ENCODE assay signal across 23 cellular contexts in genomic region chr6:148934956-148935355, GRCh38.
A peak's percentile ranks its signal among the peaks of the same experiment; 100 is the strongest.
DNase-seq lines count a peak whose midpoint lies in the region; TF ChIP-seq lines count a peak whose summit lies in the region.
"Had no signal": no experiment of that assay in that cellular context is flagged by ENCODE, and none has a peak within 500 bp of the region (broad histone marks: within the 10 kb centered on the region; RNA-seq: fewer than 3 reads in every experiment).

No MANE protein-coding gene starts in this region.

- peaks cover 11 to 18% (median 13%) of the 10 kb centered on the region in 10 experiments; a peak in 18 of 20 replicates for H3K4me1 ChIP-seq in BLaER1 treated with 17β-estradiol and CSF1 and Interleukin-3, amounts not matched to agents 10 nM and 100 nM
- peaks cover 38% of the 10 kb centered on the region for H3K4me1 ChIP-seq in GM23248 (ENCODE audit: insufficient read depth)
- H3K4me1 ChIP-seq in skeletal muscle satellite cell (ENCODE audit: control insufficient read depth, insufficient read depth, low read length) = peaks cover 33% of the 10 kb centered on the region
- peaks cover 14% of the 10 kb centered on the region for H3K4me1 ChIP-seq in neural progenitor cell
- H3K4me1 ChIP-seq: pancreas, testis, uterus had no signal

- 28 to 29% methylated on average over 3 of the region's 3 CpGs for WGBS in GM23248 (ENCODE audit: low coverage in 1 of 2, low lambda C conversion rate in 2 of 2, missing lambda C conversion rate in 2 of 2), 2 experiments

- in situ Hi-C loops in GM23248 (cut with MboI) = no loop called here

- H2AFZ ChIP-seq in GM23248 (no peak overlapping the region), neural progenitor cell (replicated peaks) (no peak overlapping the region)

- H3K9me3 ChIP-seq in BLaER1 treated with 17β-estradiol and CSF1 and Interleukin-3, amounts not matched to agents 10 nM and 100 nM (replicated peaks in 1 of 11) = no peaks in the 10 kb centered on the region
- H3K9me3 ChIP-seq in GM23248 (ENCODE audit: low read depth) (no peaks in the 10 kb centered on the region), skeletal muscle satellite cell (replicated peaks; ENCODE audit: low read length) (no peaks in the 10 kb centered on the region), neural progenitor cell (ENCODE audit: low read depth) (no peaks in the 10 kb centered on the region)
- H3K9me3 ChIP-seq: esophagus squamous epithelium, pancreas, testis, uterus had no signal

- no peak overlapping the region for H3K4me3 Mint-ChIP-seq in neural progenitor cell
- H3K4me3 Mint-ChIP-seq: activated CD4-positive, alpha-beta memory T cell treated with anti-CD3 and anti-CD28 coated beads, Interleukin-2, amount 10 ng/mL, durations not matched to agents 7 days and 5 days; CD4-positive, alpha-beta memory T cell; natural killer cell; T-cell had no signal

- no peaks in the 10 kb centered on the region for H3K27me3 ChIP-seq in BLaER1 treated with 17β-estradiol and CSF1 and Interleukin-3, amounts not matched to agents 10 nM and 100 nM
- H3K27me3 ChIP-seq in GM23248 (replicated peaks; ENCODE audit: insufficient read depth) = no peaks in the 10 kb centered on the region
- H3K27me3 ChIP-seq in skeletal muscle satellite cell (ENCODE audit: control insufficient read depth, insufficient read depth, low read length) = no peaks in the 10 kb centered on the region
- H3K27me3 ChIP-seq in neural progenitor cell = no peaks in the 10 kb centered on the region
- H3K27me3 ChIP-seq: esophagus squamous epithelium, pancreas, testis, uterus had no signal

- H3K4me3 ChIP-seq in BLaER1 treated with 17β-estradiol and CSF1 and Interleukin-3, amounts not matched to agents 10 nM and 100 nM = no peak overlapping the region
- H3K4me3 ChIP-seq in GM23248 = no peak overlapping the region
- no peak overlapping the region for H3K4me3 ChIP-seq in fibroblast of the aortic adventitia (ENCODE audit: low read depth, low read length)
- H3K4me3 ChIP-seq in skeletal muscle satellite cell (ENCODE audit: low read length) = no peak overlapping the region
- no peak overlapping the region for H3K4me3 ChIP-seq in neural progenitor cell
- H3K4me3 ChIP-seq: esophagus squamous epithelium, pancreas, testis, uterus had no signal

- H3K27ac Mint-ChIP-seq in neural progenitor cell = no peak overlapping the region
- H3K27ac Mint-ChIP-seq: activated CD4-positive, alpha-beta memory T cell treated with anti-CD3 and anti-CD28 coated beads, Interleukin-2, amount 10 ng/mL, durations not matched to agents 7 days and 5 days; activated naive CD4-positive, alpha-beta T cell treated with anti-CD3 and anti-CD28 coated beads, Interleukin-2, amount 50 U/mL, for 72 hours; activated T-helper 2 cell treated with anti-CD3 and anti-CD28 coated beads, Interferon-gamma antibody, Interleukin-2, Interleukin-4, amounts not matched to agents 10 μg/mL and 5 μg/mL and 100 μg/mL, durations not matched to agents 14 hours and 24 hours and 36 hours; natural killer cell; T-cell had no signal

- H3K27ac ChIP-seq in BLaER1 treated with 17β-estradiol and CSF1 and Interleukin-3, amounts not matched to agents 10 nM and 100 nM = no peak overlapping the region
- H3K27ac ChIP-seq in GM23248 = peak overlapping the region; percentile 40
- no peak overlapping the region for H3K27ac ChIP-seq in neural progenitor cell
- H3K27ac ChIP-seq: esophagus squamous epithelium, pancreas, testis had no signal

- no peak overlapping the region for H3K9ac ChIP-seq in BLaER1 treated with 17β-estradiol and CSF1 and Interleukin-3, amounts not matched to agents 10 nM and 100 nM
- 0 out of 2 replicates have a peak overlapping the region, but pooled peaks have one; percentile 8 for H3K9ac ChIP-seq in GM23248
- H3K9ac ChIP-seq in skeletal muscle satellite cell (ENCODE audit: low read depth, low read length) = no peak overlapping the region
- H3K9ac ChIP-seq in neural progenitor cell = no peak overlapping the region

- H3K4me2 ChIP-seq in BLaER1 treated with 17β-estradiol and CSF1 and Interleukin-3, amounts not matched to agents 10 nM and 100 nM = peak overlapping the region in 8 of 11 experiments; percentile 9 to 61 (median 40); a peak in 16 of 22 replicates
- H3K4me2 ChIP-seq in GM23248 (ENCODE audit: unreplicated experiment) = peak overlapping the region; percentile 75
- H3K4me2 ChIP-seq in skeletal muscle satellite cell (ENCODE audit: low read length) = peak overlapping the region; percentile 63
- no peak overlapping the region for H3K4me2 ChIP-seq in neural progenitor cell

- DNase-seq in GM23248 (peak; percentile 49), fibroblast of the aortic adventitia (ENCODE audit: low read depth) (peak; percentile 52), SK-N-DZ (ENCODE audit: low spot score) (no peak), neural progenitor cell (ENCODE audit: low spot score) (no peak)
- DNase-seq in stimulated activated CD4-positive, alpha-beta T cell treated with anti-CD3 and anti-CD28 coated beads, Interleukin-2, amount 100 ng/mL, for 24 hours = no peak
- DNase-seq: activated CD4-positive, alpha-beta memory T cell treated with anti-CD3 and anti-CD28 coated beads, Interleukin-2, amount 10 ng/mL, durations not matched to agents 7 days and 5 days; activated CD8-positive, alpha-beta memory T cell treated with anti-CD3 and anti-CD28 coated beads, Interleukin-2, amount 50 U/mL, for 48 hours; CD4-positive, alpha-beta memory T cell; esophagus squamous epithelium; natural killer cell; NCI-H1694 treated with DMSO at 0.1 percent for 48 hours; NCI-H526; pancreas; SIG-M5; stimulated activated CD4-positive, alpha-beta T cell treated with anti-CD3 and anti-CD28 coated beads, Interleukin-4, amount 100 ng/mL, for 4 hours; stimulated activated naive CD4-positive, alpha-beta T cell; T-cell had no signal

- peaks cover 3% of the 10 kb centered on the region for H3K36me3 Mint-ChIP-seq in neural progenitor cell
- H3K36me3 Mint-ChIP-seq: activated naive CD4-positive, alpha-beta T cell treated with anti-CD3 and anti-CD28 coated beads, Interleukin-2, amount 50 U/mL, for 72 hours; CD4-positive, alpha-beta memory T cell; natural killer cell; T-cell had no signal

- H3K27me3 Mint-ChIP-seq in neural progenitor cell (ENCODE audit: insufficient read depth, low read depth) = no peaks in the 10 kb centered on the region
- H3K27me3 Mint-ChIP-seq: activated CD4-positive, alpha-beta memory T cell treated with anti-CD3 and anti-CD28 coated beads, Interleukin-2, amount 10 ng/mL, durations not matched to agents 7 days and 5 days; CD4-positive, alpha-beta memory T cell had no signal

- H3K79me2 ChIP-seq in GM23248 (ENCODE audit: insufficient read depth) = 0 out of 2 replicates have a peak, but pooled peaks cover 24% of the 10 kb centered on the region
- H3K79me2 ChIP-seq in neural progenitor cell (ENCODE audit: low read depth) = peaks cover 34% of the 10 kb centered on the region

- H3K4me1 Mint-ChIP-seq in neural progenitor cell = peaks cover 11% of the 10 kb centered on the region
- H3K4me1 Mint-ChIP-seq: activated CD4-positive, alpha-beta memory T cell treated with anti-CD3 and anti-CD28 coated beads, Interleukin-2, amount 10 ng/mL, durations not matched to agents 7 days and 5 days; T-cell had no signal

- no peaks in the 10 kb centered on the region for H3K9me3 Mint-ChIP-seq in neural progenitor cell
- H3K9me3 Mint-ChIP-seq: activated CD4-positive, alpha-beta memory T cell treated with anti-CD3 and anti-CD28 coated beads, Interleukin-2, amount 10 ng/mL, durations not matched to agents 7 days and 5 days; activated naive CD4-positive, alpha-beta T cell treated with anti-CD3 and anti-CD28 coated beads, Interleukin-2, amount 50 U/mL, for 72 hours; activated T-helper 2 cell treated with anti-CD3 and anti-CD28 coated beads, Interferon-gamma antibody, Interleukin-2, Interleukin-4, amounts not matched to agents 10 μg/mL and 5 μg/mL and 100 μg/mL, durations not matched to agents 14 hours and 24 hours and 36 hours; natural killer cell; T-cell had no signal

- H3F3A ChIP-seq in GM23248 (ENCODE audit: insufficient read depth) (peaks cover 37% of the 10 kb centered on the region), neural progenitor cell (ENCODE audit: low read depth) (no peaks in the 10 kb centered on the region)

- peaks cover 0 to 74% (median 0%) of the 10 kb centered on the region in 11 experiments; a peak in 5 of 22 replicates for H4K20me1 ChIP-seq in BLaER1 treated with 17β-estradiol and CSF1 and Interleukin-3, amounts not matched to agents 10 nM and 100 nM
- H4K20me1 ChIP-seq in GM23248 (ENCODE audit: insufficient read depth) (no peaks in the 10 kb centered on the region; the same call in 1 of the 2 replicates), neural progenitor cell (ENCODE audit: low read depth) (peaks cover 23% of the 10 kb centered on the region)

- H3K36me3 ChIP-seq in BLaER1 treated with 17β-estradiol and CSF1 and Interleukin-3, amounts not matched to agents 10 nM and 100 nM = no peaks in the 10 kb centered on the region
- no peaks in the 10 kb centered on the region for H3K36me3 ChIP-seq in GM23248 (ENCODE audit: low read depth)
- H3K36me3 ChIP-seq in skeletal muscle satellite cell (ENCODE audit: insufficient read depth, low read length) = no peaks in the 10 kb centered on the region
- no peaks in the 10 kb centered on the region for H3K36me3 ChIP-seq in neural progenitor cell
- H3K36me3 ChIP-seq: esophagus squamous epithelium, pancreas, uterus had no signal

- TF ChIP-seq CTCF in fibroblast of the aortic adventitia (IDR thresholded peaks at IDR 0.05; ENCODE audit: insufficient read depth, low read length) (no peak), neural progenitor cell (IDR thresholded peaks at IDR 0.05) (no peak)

- H3K9me2 ChIP-seq in GM23248 (ENCODE audit: insufficient read depth) = no peaks in the 10 kb centered on the region

Comparison
In these comparisons a context has a peak if more than half of its experiments do, and no peak if none do; other contexts are left out.
1. DNase-seq: peak in GM23248 (single experiment) and fibroblast of the aortic adventitia (single experiment); none in SK-N-DZ (single experiment), neural progenitor cell (single experiment) and stimulated activated CD4-positive, alpha-beta T cell treated with anti-CD3 and anti-CD28 coated beads, Interleukin-2, amount 100 ng/mL, for 24 hours (0 of 2).